In the genomic region with DNA sequence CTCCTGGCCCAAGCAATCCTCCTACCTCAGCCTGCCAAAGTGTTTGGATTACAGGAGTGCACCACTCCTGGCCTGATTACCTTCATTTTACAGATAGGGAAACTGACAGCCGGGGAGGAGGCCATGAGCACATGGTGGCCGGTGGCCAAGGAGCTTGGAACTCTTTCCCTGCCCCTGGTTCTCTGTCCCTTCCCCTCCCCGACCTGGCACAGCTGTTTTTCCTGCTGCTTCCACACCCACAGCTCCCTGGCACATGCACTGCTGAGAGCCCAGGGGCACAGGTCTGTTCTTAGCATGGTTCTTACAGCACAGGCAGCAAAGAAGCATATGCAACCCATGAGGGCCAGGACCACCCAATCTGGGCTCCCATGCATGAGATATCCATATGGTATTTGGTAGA, we compare ENCODE assay signal across 17 cellular contexts. TPM values are rescaled to one million over a fixed set of nuclear protein-coding genes. Genes with fewer than 3 reads are reported as not detected.
"Had no signal": no experiment of that assay in that cellular context is flagged by ENCODE, and none has a peak within 500 bp of the region (broad histone marks: within the 10 kb centered on the region; RNA-seq: fewer than 3 reads in every experiment).

No MANE protein-coding gene starts in this region.

- H3K4me3 ChIP-seq: gastrocnemius medialis, hepatocyte, suprapubic skin, upper lobe of left lung had no signal

- H3K4me1 ChIP-seq: gastrocnemius medialis, suprapubic skin, upper lobe of left lung had no signal

- H3K9me3 ChIP-seq: gastrocnemius medialis, suprapubic skin, upper lobe of left lung had no signal

- H3K27ac ChIP-seq: gastrocnemius medialis, hepatocyte, suprapubic skin, upper lobe of left lung had no signal

- ATAC-seq: gastrocnemius medialis had no signal

- H3K36me3 ChIP-seq: gastrocnemius medialis had no signal

- DNase-seq: activated CD4-positive, alpha-beta T cell treated with anti-CD3 and anti-CD28 coated beads, Interleukin-2, amount 50 U/mL, for 1 hour; activated CD4-positive, CD25-positive, alpha-beta regulatory T cell; activated CD8-positive, alpha-beta memory T cell treated with anti-CD3 and anti-CD28 coated beads for 24 hours; activated naive CD4-positive, alpha-beta T cell treated with anti-CD3 and anti-CD28 coated beads for 36 hours; activated T-cell treated with anti-CD3 and anti-CD28 coated beads for 4 hours; gastrocnemius medialis; mesendoderm; nephron progenitor cell; stimulated activated CD4-positive, alpha-beta T cell treated with anti-CD3 and anti-CD28 coated beads, Interleukin-4, amount 100 ng/mL, for 4 hours; stimulated activated CD8-positive, alpha-beta memory T cell treated with anti-CD3 and anti-CD28 coated beads, Interleukin-4, amount 100 ng/mL, for 48 hours; stimulated activated naive CD4-positive, alpha-beta T cell treated with Interleukin-2 at 50 U/mL for 16 hours; SW 1271; upper lobe of left lung had no signal

RNA-seq across cellular contexts. Expression of gene SERINC2, which starts 18.3 kb away (rescaled TPM):
- total RNA-seq: T-helper 2 cell treated with Interferon-gamma antibody and Interleukin-4, amounts not matched to agents 100 ng/mL and 5 ng/mL, for 36 hours had no signal

RNA-seq across cellular contexts. Expression of gene FABP3, which starts 58.5 kb away (rescaled TPM):
- total RNA-seq: activated naive CD4-positive, alpha-beta T cell treated with anti-CD3 and anti-CD28 coated beads for 36 hours; SK-MEL-5; T-helper 2 cell treated with Interferon-gamma antibody and Interleukin-4, amounts not matched to agents 100 ng/mL and 5 ng/mL, for 36 hours had no signal
